In the genomic region with DNA sequence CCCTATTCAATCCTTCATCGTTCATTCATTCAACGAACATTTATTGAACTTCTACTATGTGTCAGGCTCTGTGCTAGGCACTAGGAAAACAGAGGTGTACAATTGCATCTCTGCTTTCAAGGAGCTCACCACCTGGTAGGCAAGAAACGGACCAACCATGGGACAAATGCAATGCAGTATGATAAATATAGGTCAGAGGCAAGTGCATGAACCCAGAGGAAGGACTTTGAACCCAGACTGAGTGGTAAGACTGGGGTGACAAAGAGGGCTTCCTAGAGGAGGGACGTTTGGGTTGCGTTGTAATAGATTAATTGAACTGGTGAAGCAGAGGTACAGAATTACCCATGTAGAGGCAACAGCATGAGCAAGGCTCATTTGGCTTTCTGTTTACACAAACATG, we compare ENCODE assay signal across 21 cellular contexts. TPM values are rescaled to one million over a fixed set of nuclear protein-coding genes. Genes with fewer than 3 reads are reported as not detected.
A peak's percentile ranks its signal among the peaks of the same experiment; 100 is the strongest.
DNase-seq lines count a peak whose midpoint lies in the region; ATAC-seq and TF ChIP-seq lines count a peak whose summit lies in the region.
"Had no signal": no experiment of that assay in that cellular context is flagged by ENCODE, and none has a peak within 500 bp of the region (broad histone marks: within the 10 kb centered on the region; RNA-seq: fewer than 3 reads in every experiment).

No MANE protein-coding gene starts in this region.

- H3K27ac ChIP-seq in Peyer's patch: peak overlapping the region; percentile 45 to 71 (median 50)
- H3K27ac ChIP-seq: HL-60, neutrophil, suprapubic skin had no signal

- TF ChIP-seq CTCF in Peyer's patch (IDR thresholded peaks at IDR 0.05): no peak

- ATAC-seq in activated naive CD8-positive, alpha-beta T cell treated with anti-CD3 and anti-CD28 coated beads, Interleukin-2, amount 50 U/mL, for 24 hours: no peak
- peak; percentile 14 for ATAC-seq in stimulated activated effector memory CD8-positive, alpha-beta T cell treated with anti-CD3 and anti-CD28 coated beads, Interleukin-12 subunit alpha, Interleukin-12 subunit beta, amount 100 ng/mL, for 72 hours
- ATAC-seq in HG02852 (IDR thresholded peaks at IDR 0.05; ENCODE audit: unreplicated experiment) (no peak), HG02885 (IDR thresholded peaks at IDR 0.05; ENCODE audit: poor library complexity, unreplicated experiment) (no peak)
- ATAC-seq: GM23338 had no signal

- peak overlapping the region; percentile 100 for H3K27ac Mint-ChIP-seq in activated naive CD4-positive, alpha-beta T cell treated with anti-CD3 and anti-CD28 coated beads, Interleukin-2, amount 50 U/mL, for 24 hours
- H3K27ac Mint-ChIP-seq in activated naive CD8-positive, alpha-beta T cell treated with anti-CD3 and anti-CD28 coated beads, Interleukin-2, amount 50 U/mL, for 24 hours: peak overlapping the region; percentile 99
- peak overlapping the region; percentile 99 for H3K27ac Mint-ChIP-seq in stimulated activated effector memory CD8-positive, alpha-beta T cell treated with anti-CD3 and anti-CD28 coated beads, Interleukin-12 subunit alpha, Interleukin-12 subunit beta, amount 100 ng/mL, for 72 hours
- H3K27ac Mint-ChIP-seq: activated B cell treated with CpG ODN at 0.5 μM for 24 hours, GM23338 had no signal

- no peak for DNase-seq in activated naive CD4-positive, alpha-beta T cell treated with anti-CD3 and anti-CD28 coated beads, Interleukin-2, amount 50 U/mL, for 16 hours
- DNase-seq in Peyer's patch (no peak), cerebellar nuclear complex (lab: John Stamatoyannopoulos, UW) (no peak)
- DNase-seq in activated naive CD8-positive, alpha-beta T cell treated with anti-CD3 and anti-CD28 coated beads, Interleukin-2, amount 50 U/mL, for 24 hours: no peak
- peak in 1 of 2 donors; percentile 64 for DNase-seq in stimulated activated effector memory CD8-positive, alpha-beta T cell treated with anti-CD3 and anti-CD28 coated beads, Interleukin-12 subunit alpha, Interleukin-12 subunit beta, amount 100 ng/mL, for 72 hours (ENCODE audit: low spot score in 2 of 2)
- DNase-seq: activated B cell treated with CpG ODN at 0.5 μM for 24 hours, activated gamma-delta T cell treated with Interleukin-2 at 50 U/mL for 16 hours, DMS 273 treated with DMSO at 0.1 percent for 48 hours, Karpas-422, mesendoderm, NCI-H1417, NCI-H345 had no signal

- TF ChIP-seq POLR2A in Peyer's patch (IDR thresholded peaks at IDR 0.05): no peak

- peaks cover 86% of the 10 kb centered on the region for H3K4me1 Mint-ChIP-seq in activated naive CD4-positive, alpha-beta T cell treated with anti-CD3 and anti-CD28 coated beads, Interleukin-2, amount 50 U/mL, for 24 hours
- peaks cover 83% of the 10 kb centered on the region for H3K4me1 Mint-ChIP-seq in activated naive CD8-positive, alpha-beta T cell treated with anti-CD3 and anti-CD28 coated beads, Interleukin-2, amount 50 U/mL, for 24 hours
- peaks cover 80% of the 10 kb centered on the region for H3K4me1 Mint-ChIP-seq in stimulated activated effector memory CD8-positive, alpha-beta T cell treated with anti-CD3 and anti-CD28 coated beads, Interleukin-12 subunit alpha, Interleukin-12 subunit beta, amount 100 ng/mL, for 72 hours
- H3K4me1 Mint-ChIP-seq: GM23338 had no signal

- H3K36me3 ChIP-seq in Peyer's patch: no peaks in the 10 kb centered on the region
- H3K36me3 ChIP-seq: neutrophil, suprapubic skin had no signal

- H3K9me3 ChIP-seq in Peyer's patch: no peaks in the 10 kb centered on the region
- H3K9me3 ChIP-seq: neutrophil, suprapubic skin had no signal

- no peak overlapping the region for H3K4me3 ChIP-seq in Peyer's patch
- H3K4me3 ChIP-seq: GM23338, suprapubic skin had no signal

- H3K36me3 Mint-ChIP-seq in activated naive CD4-positive, alpha-beta T cell treated with anti-CD3 and anti-CD28 coated beads, Interleukin-2, amount 50 U/mL, for 24 hours: peaks cover 45% of the 10 kb centered on the region
- H3K36me3 Mint-ChIP-seq in activated naive CD8-positive, alpha-beta T cell treated with anti-CD3 and anti-CD28 coated beads, Interleukin-2, amount 50 U/mL, for 24 hours (ENCODE audit: low read depth): peaks cover 72% of the 10 kb centered on the region
- peaks cover 96% of the 10 kb centered on the region for H3K36me3 Mint-ChIP-seq in stimulated activated effector memory CD8-positive, alpha-beta T cell treated with anti-CD3 and anti-CD28 coated beads, Interleukin-12 subunit alpha, Interleukin-12 subunit beta, amount 100 ng/mL, for 72 hours

- no peaks in the 10 kb centered on the region for H3K27me3 ChIP-seq in Peyer's patch
- H3K27me3 ChIP-seq: suprapubic skin had no signal

- peaks cover 0 to 6% (median 1%) of the 10 kb centered on the region in 4 donors for H3K4me1 ChIP-seq in Peyer's patch
- H3K4me1 ChIP-seq: suprapubic skin had no signal

- peaks cover 10% of the 10 kb centered on the region for H3K9me3 Mint-ChIP-seq in activated naive CD4-positive, alpha-beta T cell treated with anti-CD3 and anti-CD28 coated beads, Interleukin-2, amount 50 U/mL, for 24 hours
- H3K9me3 Mint-ChIP-seq in activated naive CD8-positive, alpha-beta T cell treated with anti-CD3 and anti-CD28 coated beads, Interleukin-2, amount 50 U/mL, for 24 hours: peaks cover 8% of the 10 kb centered on the region
- no peaks in the 10 kb centered on the region for H3K9me3 Mint-ChIP-seq in stimulated activated effector memory CD8-positive, alpha-beta T cell treated with anti-CD3 and anti-CD28 coated beads, Interleukin-12 subunit alpha, Interleukin-12 subunit beta, amount 100 ng/mL, for 72 hours
- H3K9me3 Mint-ChIP-seq: activated B cell treated with CpG ODN at 0.5 μM for 24 hours had no signal

- H3K27me3 Mint-ChIP-seq in activated naive CD4-positive, alpha-beta T cell treated with anti-CD3 and anti-CD28 coated beads, Interleukin-2, amount 50 U/mL, for 24 hours: no peaks in the 10 kb centered on the region
- no peaks in the 10 kb centered on the region for H3K27me3 Mint-ChIP-seq in activated naive CD8-positive, alpha-beta T cell treated with anti-CD3 and anti-CD28 coated beads, Interleukin-2, amount 50 U/mL, for 24 hours

- H3K4me3 Mint-ChIP-seq in activated naive CD4-positive, alpha-beta T cell treated with anti-CD3 and anti-CD28 coated beads, Interleukin-2, amount 50 U/mL, for 24 hours: peak overlapping the region; percentile 73
- H3K4me3 Mint-ChIP-seq in activated naive CD8-positive, alpha-beta T cell treated with anti-CD3 and anti-CD28 coated beads, Interleukin-2, amount 50 U/mL, for 24 hours: peak overlapping the region; percentile 98
- peak overlapping the region; percentile 93 for H3K4me3 Mint-ChIP-seq in stimulated activated effector memory CD8-positive, alpha-beta T cell treated with anti-CD3 and anti-CD28 coated beads, Interleukin-12 subunit alpha, Interleukin-12 subunit beta, amount 100 ng/mL, for 72 hours
- H3K4me3 Mint-ChIP-seq: activated B cell treated with CpG ODN at 0.5 μM for 24 hours, GM23338 had no signal

RNA-seq across cellular contexts. Expression of a gene that starts 16.4 kb away (rescaled TPM):
- total RNA-seq in Peyer's patch: 10 to 100 TPM in 3 of 4 donors, 1 to 10 TPM in 1; 9.6 to 36.3 (median 20.9) TPM
- total RNA-seq: bronchial epithelial cell, GM23338, renal cortical epithelial cell had no signal
